Comparison of ENCODE assay signal across 15 cellular contexts in genomic region chr5:127373858-127374491, GRCh38.
DNase-seq lines count a peak whose midpoint lies in the region; ATAC-seq and TF ChIP-seq lines count a peak whose summit lies in the region.
"Had no signal": no experiment of that assay in that cellular context is flagged by ENCODE, and none has a peak within 500 bp of the region (broad histone marks: within the 10 kb centered on the region; RNA-seq: fewer than 3 reads in every experiment).

No MANE protein-coding gene starts in this region.

- no peak for DNase-seq in AG04450 (ENCODE audit: low read depth, low spot score)
- peak; percentile 75 for DNase-seq in GM23338 (ENCODE audit: low spot score)
- no peak for DNase-seq in PC-3
- DNase-seq in endothelial cell (ENCODE audit: low spot score), result no peak
- no peak for DNase-seq in aorta
- DNase-seq in right cardiac atrium, result no peak
- DNase-seq in NCI-H82 (lab: John Stamatoyannopoulos, UW), result no peak
- no peak for DNase-seq in KG1 (lab: John Stamatoyannopoulos, UW)
- DNase-seq: activated CD8-positive, alpha-beta memory T cell treated with anti-CD3 and anti-CD28 coated beads, Interleukin-2, amount 10 ng/mL, durations not matched to agents 7 days and 5 days; amniotic stem cell; C1 segment of cervical spinal cord; NCI-H2171 treated with DMSO at 0.1 percent for 48 hours; SW 1271 had no signal

- intact Hi-C loops in PC-3 (cut with micrococcal nuclease) (no loop called here), aorta (cut with DNase I) (no loop called here), right cardiac atrium (cut with DNase I) (no loop called here)

- peak; percentile 72 for ATAC-seq in GM23338
- no peak for ATAC-seq in PC-3
- ATAC-seq in aorta (ENCODE audit: low FRiP score), result no peak
- ATAC-seq in right cardiac atrium, result no peak
- ATAC-seq: activated CD8-positive, alpha-beta memory T cell treated with anti-CD3 and anti-CD28 coated beads, Interleukin-2, amount 10 ng/mL, durations not matched to agents 7 days and 5 days; left lobe of liver had no signal

- 77 to 78% methylated on average over 6 of the region's 6 CpGs for WGBS in aorta, 2 donors
- 75% methylated on average over 6 of the region's 6 CpGs for WGBS in right cardiac atrium

- H3K79me2 ChIP-seq in GM23338 (replicated peaks; ENCODE audit: insufficient read depth), result no peaks in the 10 kb centered on the region
- H3K79me2 ChIP-seq in PC-3 (ENCODE audit: low read length), result no peaks in the 10 kb centered on the region

- H3K4me2 ChIP-seq in GM23338 (no peak overlapping the region), PC-3 (ENCODE audit: low read length) (no peak overlapping the region)

- no peaks in the 10 kb centered on the region for H3F3A ChIP-seq in GM23338 (replicated peaks; ENCODE audit: low read depth)
- no peaks in the 10 kb centered on the region for H3F3A ChIP-seq in PC-3 (ENCODE audit: low read length, unreplicated experiment)

- no peaks in the 10 kb centered on the region for H3K9me2 ChIP-seq in GM23338 (ENCODE audit: insufficient read depth)
- H3K9me2 ChIP-seq in PC-3 (replicated peaks; ENCODE audit: low read length), result no peaks in the 10 kb centered on the region

- CTCF ChIA-PET in AG04450 (lab: Charles Lee), result no interaction called here
- CTCF ChIA-PET in PC-3 (lab: Charles Lee), result no interaction called here

- TF ChIP-seq CTCF in AG04450 (IDR thresholded peaks at IDR 0.05; ENCODE audit: low read depth, low read length) (0 out of 2 replicates have a peak, but pooled peaks have one; percentile 18), GM23338 (conservative IDR thresholded peaks at IDR 0.05; ENCODE audit: low read depth in 2 of 2) (peak; percentile 64 to 88), PC-3 (conservative IDR thresholded peaks at IDR 0.05; ENCODE audit: low read depth, low read length) (peak; percentile 53), endothelial cell (IDR thresholded peaks at IDR 0.05; ENCODE audit: unreplicated experiment) (peak; percentile 87)

- H4K20me1 ChIP-seq in GM23338 (replicated peaks; ENCODE audit: insufficient read depth), result no peaks in the 10 kb centered on the region
- H4K20me1 ChIP-seq in PC-3 (ENCODE audit: low read length), result no peaks in the 10 kb centered on the region

- peaks cover 6% of the 10 kb centered on the region; the same call in 1 of the 3 replicates for H3K9me3 Mint-ChIP-seq in GM23338
- no peaks in the 10 kb centered on the region for H3K9me3 Mint-ChIP-seq in endothelial cell (ENCODE audit: unreplicated experiment)

- H3K4me1 Mint-ChIP-seq in GM23338 (peaks cover 13% of the 10 kb centered on the region), endothelial cell (ENCODE audit: unreplicated experiment) (peaks cover 4% of the 10 kb centered on the region)
- H3K4me1 Mint-ChIP-seq: activated CD8-positive, alpha-beta memory T cell treated with anti-CD3 and anti-CD28 coated beads, Interleukin-2, amount 10 ng/mL, durations not matched to agents 7 days and 5 days had no signal

- peaks cover 18% of the 10 kb centered on the region; the same call in 2 of the 3 replicates for H3K36me3 Mint-ChIP-seq in GM23338 (ENCODE audit: low read depth)
- H3K36me3 Mint-ChIP-seq in endothelial cell (ENCODE audit: low read depth, unreplicated experiment), result no peaks in the 10 kb centered on the region
- H3K36me3 Mint-ChIP-seq: activated CD8-positive, alpha-beta memory T cell treated with anti-CD3 and anti-CD28 coated beads, Interleukin-2, amount 10 ng/mL, durations not matched to agents 7 days and 5 days had no signal

- H3K27ac Mint-ChIP-seq in GM23338 (no peak overlapping the region), endothelial cell (ENCODE audit: unreplicated experiment) (no peak overlapping the region)
- H3K27ac Mint-ChIP-seq: activated CD8-positive, alpha-beta memory T cell treated with anti-CD3 and anti-CD28 coated beads, Interleukin-2, amount 10 ng/mL, durations not matched to agents 7 days and 5 days had no signal

- no peak overlapping the region for H2AFZ ChIP-seq in GM23338
- H2AFZ ChIP-seq in PC-3 (ENCODE audit: low read length), result no peak overlapping the region

- H3K27me3 Mint-ChIP-seq in GM23338 (ENCODE audit: insufficient read depth, low read depth, poor library complexity), result peaks cover 4% of the 10 kb centered on the region
- H3K27me3 Mint-ChIP-seq in endothelial cell (ENCODE audit: unreplicated experiment), result no peaks in the 10 kb centered on the region

- H3K36me3 ChIP-seq in GM23338 (ENCODE audit: insufficient read depth), result no peaks in the 10 kb centered on the region
- H3K36me3 ChIP-seq in PC-3 (ENCODE audit: low read depth, low read length), result no peaks in the 10 kb centered on the region
- no peaks in the 10 kb centered on the region for H3K36me3 ChIP-seq in aorta (ENCODE audit: control insufficient read depth in 1 of 2, insufficient read depth in 2 of 2, low read length in 1 of 2)
- H3K36me3 ChIP-seq: HAP-1 had no signal

- H3K4me1 ChIP-seq in GM23338 (ENCODE audit: insufficient read depth) (peaks cover 15% of the 10 kb centered on the region; the same call in 1 of the 2 replicates), PC-3 (ENCODE audit: insufficient read depth, low read length) (no peaks in the 10 kb centered on the region), aorta (ENCODE audit: control insufficient read depth in 1 of 2, insufficient read depth in 2 of 2, low read length in 2 of 2) (no peaks in the 10 kb centered on the region), right cardiac atrium (ENCODE audit: control insufficient read depth, insufficient read depth, low read length) (no peaks in the 10 kb centered on the region)
- H3K4me1 ChIP-seq: HAP-1 had no signal

- H3K4me3 Mint-ChIP-seq in GM23338 (no peak overlapping the region), endothelial cell (ENCODE audit: unreplicated experiment) (no peak overlapping the region)
- H3K4me3 Mint-ChIP-seq: activated CD8-positive, alpha-beta memory T cell treated with anti-CD3 and anti-CD28 coated beads, Interleukin-2, amount 10 ng/mL, durations not matched to agents 7 days and 5 days had no signal

- H3K9me3 ChIP-seq in AG04450 (ENCODE audit: control insufficient read depth, insufficient read depth, low read length), result no peaks in the 10 kb centered on the region
- no peaks in the 10 kb centered on the region for H3K9me3 ChIP-seq in PC-3 (ENCODE audit: low read length)
- peaks cover 4% of the 10 kb centered on the region for H3K9me3 ChIP-seq in aorta (ENCODE audit: control insufficient read depth, low read length)
- H3K9me3 ChIP-seq in right cardiac atrium (ENCODE audit: control insufficient read depth, low read length), result no peaks in the 10 kb centered on the region
- H3K9me3 ChIP-seq: HAP-1 had no signal

- no TSS peak for BruUV-seq in PC-3 (replicated peaks; lab: Mats Ljungman, UMichigan)

- no peak overlapping the region for H3K27ac ChIP-seq in AG04450 (ENCODE audit: low read depth, low read length)
- H3K27ac ChIP-seq in GM23338 (ENCODE audit: low read depth), result no peak overlapping the region
- no peak overlapping the region for H3K27ac ChIP-seq in PC-3 (ENCODE audit: low read length)
- no peak overlapping the region for H3K27ac ChIP-seq in aorta (ENCODE audit: low read depth in 1 of 2, low read length in 2 of 2)
- no peak overlapping the region for H3K27ac ChIP-seq in right cardiac atrium (ENCODE audit: low read length)

- H3K27me3 ChIP-seq in AG04450 (ENCODE audit: control insufficient read depth, insufficient read depth, low read length) (peaks cover 11% of the 10 kb centered on the region), GM23338 (ENCODE audit: insufficient read depth) (no peaks in the 10 kb centered on the region), PC-3 (ENCODE audit: low read length) (peaks cover 47% of the 10 kb centered on the region), aorta (ENCODE audit: control insufficient read depth in 1 of 2, insufficient read depth in 2 of 2, low read length in 1 of 2) (no peaks in the 10 kb centered on the region), right cardiac atrium (ENCODE audit: control insufficient read depth, insufficient read depth) (no peaks in the 10 kb centered on the region)

- POLR2A ChIA-PET in AG04450 (lab: Yijun Ruan, JAX), result no interaction called here
- POLR2A ChIA-PET in PC-3 (lab: Charles Lee; ENCODE audit: unreplicated experiment), result no interaction called here

- no peak overlapping the region for H3K9ac ChIP-seq in PC-3 (ENCODE audit: low read length)

- H3K4me3 ChIP-seq in AG04450 (ENCODE audit: low read depth, low read length) (no peak overlapping the region), GM23338 (no peak overlapping the region), PC-3 (ENCODE audit: low read length) (no peak overlapping the region), aorta (ENCODE audit: low read length in 2 of 2) (no peak overlapping the region), right cardiac atrium (ENCODE audit: low read length) (no peak overlapping the region)
- H3K4me3 ChIP-seq: HAP-1 had no signal

TF ChIP-seq in GM23338, 12 proteins besides CTCF, POLR2A, EP300 and RAD21:
- TF ChIP-seq REST (IDR thresholded peaks at IDR 0.05; ENCODE audit: unreplicated experiment), result no peak
- no peak for TF ChIP-seq STAT1 (IDR thresholded peaks at IDR 0.05; ENCODE audit: unreplicated experiment)

Comparison
In these comparisons a context has a peak if more than half of its experiments do, and no peak if none do; other contexts are left out.
1. CTCF ChIP-seq: peak in every context shown above with its lines; median percentile 87 in endothelial cell; 76 in GM23338; 53 in PC-3; 18 in AG04450.